ENCODE assay signal across 20 cellular contexts in genomic region chr2:100869146-100869545, GRCh38.
"Had no signal": no experiment of that assay in that cellular context is flagged by ENCODE, and none has a peak within 500 bp of the region (broad histone marks: within the 10 kb centered on the region; RNA-seq: fewer than 3 reads in every experiment).

No MANE protein-coding gene starts in this region.

- ATAC-seq: Panc1, T-cell had no signal

- DNase-seq: KBM-7, MV-4-11, NCI-H1048, NCI-H1105, NCI-H146, NCI-H1694 treated with DMSO at 0.1 percent for 48 hours, NCI-H1930, NCI-H2171, NCI-H226, NCI-H446, NCI-H510A, NCI-H524 treated with DMSO at 0.1 percent for 48 hours, NCI-H69, NCI-H774, SHP77, SK-N-SH, SW 1271, T-cell had no signal

- H3K27ac ChIP-seq: RWPE1 had no signal
